15 cellular contexts compared by ENCODE assay signal in genomic region chr12:95545731-95546490, GRCh38. TPM values are rescaled to one million over a fixed set of nuclear protein-coding genes. Genes with fewer than 3 reads are reported as not detected.
DNase-seq lines count a peak whose midpoint lies in the region; ATAC-seq and TF ChIP-seq lines count a peak whose summit lies in the region.
"Had no signal": no experiment of that assay in that cellular context is flagged by ENCODE, and none has a peak within 500 bp of the region (broad histone marks: within the 10 kb centered on the region; RNA-seq: fewer than 3 reads in every experiment).

No MANE protein-coding gene starts in this region.

- H2BK12ac ChIP-seq in mesenchymal stem cell (ENCODE audit: low read length in 2 of 2) = no peak overlapping the region

- H3K27ac ChIP-seq in GM23338 (ENCODE audit: low read depth) (peak overlapping the region; percentile 87), iPS-20b (ENCODE audit: low read length) (peak overlapping the region; percentile 91), mesenchymal stem cell (ENCODE audit: low read length, poor library complexity, severe bottlenecking) (no peak overlapping the region)
- H3K27ac ChIP-seq: pancreas had no signal

- ATAC-seq in GM23338 (no peak), HG03457 (IDR thresholded peaks at IDR 0.05; ENCODE audit: unreplicated experiment) (no peak)
- ATAC-seq: activated CD8-positive, alpha-beta memory T cell treated with anti-CD3 and anti-CD28 coated beads, Interleukin-2, amount 10 ng/mL, durations not matched to agents 7 days and 5 days; pancreas; Right ventricle myocardium inferior had no signal

- peak overlapping the region; percentile 100 for H3K4me3 Mint-ChIP-seq in GM23338
- H3K4me3 Mint-ChIP-seq in activated T-helper 2 cell treated with anti-CD3 and anti-CD28 coated beads, Interferon-gamma antibody, Interleukin-2, Interleukin-4, amounts not matched to agents 10 μg/mL and 5 μg/mL and 100 μg/mL, durations not matched to agents 14 hours and 24 hours and 36 hours (ENCODE audit: low read depth) = no peak overlapping the region
- H3K4me3 Mint-ChIP-seq: activated CD8-positive, alpha-beta memory T cell treated with anti-CD3 and anti-CD28 coated beads, Interleukin-2, amount 10 ng/mL, durations not matched to agents 7 days and 5 days; mesothelial cell of epicardium had no signal

- peak overlapping the region; percentile 81 for H3K4me2 ChIP-seq in GM23338
- no peak overlapping the region for H3K4me2 ChIP-seq in mesenchymal stem cell (ENCODE audit: low read length, poor library complexity, severe bottlenecking)

- DNase-seq in GM23338 (ENCODE audit: low spot score) (peak; percentile 28), NCI-H1105 treated with DMSO at 0.1 percent for 48 hours (lab: John Stamatoyannopoulos, UW) (peak; percentile 83), NCI-H774 (lab: John Stamatoyannopoulos, UW) (peak; percentile 70), mesenchymal stem cell (no peak), DMS114 treated with DMSO at 0.1 percent for 48 hours (lab: John Stamatoyannopoulos, UW; ENCODE audit: unreplicated experiment) (no peak)
- DNase-seq in activated T-helper 2 cell treated with anti-CD3 and anti-CD28 coated beads, Interferon-gamma antibody, Interleukin-2, Interleukin-4, amounts not matched to agents 10 μg/mL and 5 μg/mL and 100 μg/mL, durations not matched to agents 14 hours and 24 hours and 36 hours (ENCODE audit: low spot score) = no peak
- DNase-seq: activated CD8-positive, alpha-beta memory T cell treated with anti-CD3 and anti-CD28 coated beads, Interleukin-2, amount 10 ng/mL, durations not matched to agents 7 days and 5 days; activated naive CD8-positive, alpha-beta T cell treated with anti-CD3 and anti-CD28 coated beads, Interleukin-2, amount 10 ng/mL, durations not matched to agents 7 days and 5 days; NCI-H526 treated with DMSO at 0.1 percent for 48 hours; pancreas had no signal

- peaks cover 26% of the 10 kb centered on the region for H3K4me1 Mint-ChIP-seq in GM23338
- H3K4me1 Mint-ChIP-seq in activated T-helper 2 cell treated with anti-CD3 and anti-CD28 coated beads, Interferon-gamma antibody, Interleukin-2, Interleukin-4, amounts not matched to agents 10 μg/mL and 5 μg/mL and 100 μg/mL, durations not matched to agents 14 hours and 24 hours and 36 hours (ENCODE audit: low read depth) = peaks cover 24% of the 10 kb centered on the region

- no peaks in the 10 kb centered on the region for H3K9me2 ChIP-seq in GM23338 (ENCODE audit: insufficient read depth)

- peaks cover 11% of the 10 kb centered on the region; the same call in 2 of the 3 replicates for H3K9me3 Mint-ChIP-seq in GM23338
- H3K9me3 Mint-ChIP-seq in activated T-helper 2 cell treated with anti-CD3 and anti-CD28 coated beads, Interferon-gamma antibody, Interleukin-2, Interleukin-4, amounts not matched to agents 10 μg/mL and 5 μg/mL and 100 μg/mL, durations not matched to agents 14 hours and 24 hours and 36 hours = peaks cover 8% of the 10 kb centered on the region

- H4K91ac ChIP-seq in mesenchymal stem cell (ENCODE audit: low read length) = no peak overlapping the region

- H3K27me3 Mint-ChIP-seq in GM23338 (ENCODE audit: insufficient read depth, low read depth, poor library complexity) = peaks cover 18% of the 10 kb centered on the region
- peaks cover 15% of the 10 kb centered on the region for H3K27me3 Mint-ChIP-seq in activated T-helper 2 cell treated with anti-CD3 and anti-CD28 coated beads, Interferon-gamma antibody, Interleukin-2, Interleukin-4, amounts not matched to agents 10 μg/mL and 5 μg/mL and 100 μg/mL, durations not matched to agents 14 hours and 24 hours and 36 hours (ENCODE audit: low read depth)
- H3K27me3 Mint-ChIP-seq: activated naive CD8-positive, alpha-beta T cell treated with anti-CD3 and anti-CD28 coated beads, Interleukin-2, amount 10 ng/mL, durations not matched to agents 7 days and 5 days had no signal

- H3K9me3 ChIP-seq in iPS-20b (ENCODE audit: insufficient read depth, low read depth, low read length) (no peaks in the 10 kb centered on the region), mesenchymal stem cell (ENCODE audit: control insufficient read depth, low read length) (no peaks in the 10 kb centered on the region)
- H3K9me3 ChIP-seq: pancreas had no signal

- H3K14ac ChIP-seq in mesenchymal stem cell (ENCODE audit: low read length in 2 of 2) = no peak overlapping the region

- no peaks in the 10 kb centered on the region for H3K79me1 ChIP-seq in mesenchymal stem cell (replicated peaks; ENCODE audit: low read length, poor library complexity, severe bottlenecking)

- H4K20me1 ChIP-seq in GM23338 (replicated peaks; ENCODE audit: insufficient read depth) = peaks cover 8% of the 10 kb centered on the region

- intact Hi-C loops in activated T-helper 2 cell treated with anti-CD3 and anti-CD28 coated beads, Interferon-gamma antibody, Interleukin-2, Interleukin-4, amounts not matched to agents 10 μg/mL and 5 μg/mL and 100 μg/mL, durations not matched to agents 14 hours and 24 hours and 36 hours (cut with micrococcal nuclease) = loop anchor here (5.0 to 10.0 kb wide), 3 partner anchors 74 to 1974 kb away; partner anchors contain the start of genes METAP2, NTN4 and SOCS2

- H3K4ac ChIP-seq in mesenchymal stem cell (ENCODE audit: low read depth in 1 of 2, low read length in 2 of 2) = no peak overlapping the region

- no peak overlapping the region for H2BK120ac ChIP-seq in mesenchymal stem cell (ENCODE audit: low read depth, low read length)

- no peak overlapping the region for H2BK5ac ChIP-seq in mesenchymal stem cell (ENCODE audit: low read depth, low read length, poor library complexity, severe bottlenecking)

- H3K23ac ChIP-seq in mesenchymal stem cell (ENCODE audit: low read length in 2 of 2) = no peak overlapping the region

- no peak overlapping the region for H2AK5ac ChIP-seq in mesenchymal stem cell (ENCODE audit: low read length, severe bottlenecking)

- no peaks in the 10 kb centered on the region for H3K36me3 ChIP-seq in GM23338 (ENCODE audit: insufficient read depth)
- H3K36me3 ChIP-seq in iPS-20b (ENCODE audit: insufficient read depth, low read depth, low read length) = peaks cover 12% of the 10 kb centered on the region; the same call in 1 of the 2 replicates
- no peaks in the 10 kb centered on the region for H3K36me3 ChIP-seq in mesenchymal stem cell (ENCODE audit: control insufficient read depth in 1 of 2, insufficient read depth in 2 of 2, low read depth in 1 of 2, low read length in 2 of 2)
- H3K36me3 ChIP-seq: pancreas had no signal

- H2AFZ ChIP-seq in GM23338 = no peak overlapping the region
- H2AFZ ChIP-seq in mesenchymal stem cell (ENCODE audit: low read depth, low read length) = no peak overlapping the region

- H3K9ac ChIP-seq in iPS-20b (ENCODE audit: low read depth, low read length) = peak overlapping the region; percentile 95; the same call in 1 of the 2 replicates
- no peak overlapping the region for H3K9ac ChIP-seq in mesenchymal stem cell (ENCODE audit: low read length)

- H3K79me2 ChIP-seq in GM23338 (replicated peaks; ENCODE audit: insufficient read depth) = peaks cover 94% of the 10 kb centered on the region

- peak overlapping the region; percentile 84 for H3K4me3 ChIP-seq in GM23338
- H3K4me3 ChIP-seq in iPS-20b (ENCODE audit: low read length) = peak overlapping the region; percentile 85
- no peak overlapping the region for H3K4me3 ChIP-seq in mesenchymal stem cell (ENCODE audit: insufficient read depth in 1 of 2, low read depth in 1 of 2, low read length in 2 of 2)
- H3K4me3 ChIP-seq: pancreas had no signal

- H3K4me1 ChIP-seq in GM23338 (ENCODE audit: insufficient read depth) (peaks cover 26% of the 10 kb centered on the region), iPS-20b (ENCODE audit: insufficient read depth, low read length) (peaks cover 9% of the 10 kb centered on the region; the same call in 1 of the 2 replicates), mesenchymal stem cell (ENCODE audit: control insufficient read depth, insufficient read depth, low read depth, low read length) (peaks cover 10% of the 10 kb centered on the region)

- no peak overlapping the region for H2BK15ac ChIP-seq in mesenchymal stem cell (ENCODE audit: low read depth, poor library complexity, severe bottlenecking)

- H4K8ac ChIP-seq in mesenchymal stem cell (ENCODE audit: low read length) = no peak overlapping the region

- no peak overlapping the region for H3K18ac ChIP-seq in mesenchymal stem cell (ENCODE audit: low read depth in 1 of 2, low read length in 2 of 2)

- no peaks in the 10 kb centered on the region for H3K27me3 ChIP-seq in GM23338 (ENCODE audit: insufficient read depth)
- H3K27me3 ChIP-seq in iPS-20b (ENCODE audit: insufficient read depth, low read length) = no peaks in the 10 kb centered on the region
- peaks cover 13 to 20% of the 10 kb centered on the region in 2 experiments for H3K27me3 ChIP-seq in mesenchymal stem cell (ENCODE audit: control insufficient read depth in 1 of 2, insufficient read depth in 1 of 2, low read length in 2 of 2)
- H3K27me3 ChIP-seq: pancreas had no signal

- peaks cover 7% of the 10 kb centered on the region; the same call in 1 of the 2 replicates for H3F3A ChIP-seq in GM23338 (replicated peaks; ENCODE audit: low read depth)

- WGBS in mesenchymal stem cell = 43% methylated on average over 8 of the region's 8 CpGs

- no peak for TF ChIP-seq CTCF in GM23338 (conservative IDR thresholded peaks at IDR 0.05; ENCODE audit: low read depth in 2 of 2)

- H3K36me3 Mint-ChIP-seq in GM23338 (ENCODE audit: low read depth) = peaks cover 70% of the 10 kb centered on the region
- peaks cover 7% of the 10 kb centered on the region for H3K36me3 Mint-ChIP-seq in activated T-helper 2 cell treated with anti-CD3 and anti-CD28 coated beads, Interferon-gamma antibody, Interleukin-2, Interleukin-4, amounts not matched to agents 10 μg/mL and 5 μg/mL and 100 μg/mL, durations not matched to agents 14 hours and 24 hours and 36 hours (ENCODE audit: low read depth)
- H3K36me3 Mint-ChIP-seq: IgD-negative memory B cell had no signal

- H3K27ac Mint-ChIP-seq in GM23338 = peak overlapping the region; percentile 93
- no peak overlapping the region for H3K27ac Mint-ChIP-seq in activated T-helper 2 cell treated with anti-CD3 and anti-CD28 coated beads, Interferon-gamma antibody, Interleukin-2, Interleukin-4, amounts not matched to agents 10 μg/mL and 5 μg/mL and 100 μg/mL, durations not matched to agents 14 hours and 24 hours and 36 hours
- H3K27ac Mint-ChIP-seq: activated CD8-positive, alpha-beta memory T cell treated with anti-CD3 and anti-CD28 coated beads, Interleukin-2, amount 10 ng/mL, durations not matched to agents 7 days and 5 days; activated naive CD8-positive, alpha-beta T cell treated with anti-CD3 and anti-CD28 coated beads, Interleukin-2, amount 10 ng/mL, durations not matched to agents 7 days and 5 days; IgD-negative memory B cell; mesothelial cell of epicardium had no signal

RNA-seq across cellular contexts. Expression of gene USP44, which starts 5.4 kb away (rescaled TPM):
- 243 and 248 TPM in 2 replicates for total RNA-seq in GM23338 (2014; rRNA removed; shearing (Covaris generic))
- 193 and 235 TPM in 2 replicates for polyA plus RNA-seq in GM23338 (2016; fragmentation: Nextera tagmentation; extraction: Ambion mirVana)
- total RNA-seq in activated T-helper 2 cell treated with anti-CD3 and anti-CD28 coated beads, Interferon-gamma antibody, Interleukin-2, Interleukin-4, amounts not matched to agents 10 μg/mL and 5 μg/mL and 100 μg/mL, durations not matched to agents 14 hours and 24 hours and 36 hours = 4.3 and 5.7 TPM in 2 replicates
- polyA plus RNA-seq in mesenchymal stem cell (2013, experiment 1 of 2) = 0.01 TPM
- polyA plus RNA-seq in mesenchymal stem cell (2013, experiment 2 of 2) = 0.05 TPM

Comparison
In these comparisons a context has a peak if more than half of its experiments do, and no peak if none do; other contexts are left out.
1. DNase-seq: peak in GM23338 (single experiment), NCI-H1105 treated with DMSO at 0.1 percent for 48 hours (single experiment) and NCI-H774 (single experiment); none in activated T-helper 2 cell treated with anti-CD3 and anti-CD28 coated beads, Interferon-gamma antibody, Interleukin-2, Interleukin-4, amounts not matched to agents 10 μg/mL and 5 μg/mL and 100 μg/mL, durations not matched to agents 14 hours and 24 hours and 36 hours (single experiment), mesenchymal stem cell (single experiment) and DMS114 treated with DMSO at 0.1 percent for 48 hours (single experiment).
2. H3K4me3 ChIP-seq: peak in GM23338 (single experiment) and iPS-20b (single experiment); none in mesenchymal stem cell (0 of 2).
3. RNA of gene USP44, which starts 5.4 kb away (total RNA-seq): 243 to 248 TPM in GM23338; 4.3 to 5.7 TPM in activated T-helper 2 cell treated with anti-CD3 and anti-CD28 coated beads, Interferon-gamma antibody, Interleukin-2, Interleukin-4, amounts not matched to agents 10 μg/mL and 5 μg/mL and 100 μg/mL, durations not matched to agents 14 hours and 24 hours and 36 hours; every median in the first group is over 10 times any median in the second.